Comparison of ENCODE assay signal across 1 cellular context in genomic region chr1:116373451-116374339, GRCh38.
TF ChIP-seq lines count a peak whose summit lies in the region.

No MANE protein-coding gene starts in this region.

TF ChIP-seq in K562, 482 proteins besides CTCF, POLR2A, EP300 and RAD21 (continued from another document and continues in another):
- no peak for TF ChIP-seq NCOR1 (IDR thresholded peaks at IDR 0.05)
- TF ChIP-seq SMARCE1 (IDR thresholded peaks at IDR 0.05): 0 out of 2 replicates have a peak, but pooled peaks have one; percentile 32
- no peak for TF ChIP-seq TRIM25 (IDR thresholded peaks at IDR 0.05; ENCODE audit: borderline replicate concordance)
- TF ChIP-seq, protein P1, sequence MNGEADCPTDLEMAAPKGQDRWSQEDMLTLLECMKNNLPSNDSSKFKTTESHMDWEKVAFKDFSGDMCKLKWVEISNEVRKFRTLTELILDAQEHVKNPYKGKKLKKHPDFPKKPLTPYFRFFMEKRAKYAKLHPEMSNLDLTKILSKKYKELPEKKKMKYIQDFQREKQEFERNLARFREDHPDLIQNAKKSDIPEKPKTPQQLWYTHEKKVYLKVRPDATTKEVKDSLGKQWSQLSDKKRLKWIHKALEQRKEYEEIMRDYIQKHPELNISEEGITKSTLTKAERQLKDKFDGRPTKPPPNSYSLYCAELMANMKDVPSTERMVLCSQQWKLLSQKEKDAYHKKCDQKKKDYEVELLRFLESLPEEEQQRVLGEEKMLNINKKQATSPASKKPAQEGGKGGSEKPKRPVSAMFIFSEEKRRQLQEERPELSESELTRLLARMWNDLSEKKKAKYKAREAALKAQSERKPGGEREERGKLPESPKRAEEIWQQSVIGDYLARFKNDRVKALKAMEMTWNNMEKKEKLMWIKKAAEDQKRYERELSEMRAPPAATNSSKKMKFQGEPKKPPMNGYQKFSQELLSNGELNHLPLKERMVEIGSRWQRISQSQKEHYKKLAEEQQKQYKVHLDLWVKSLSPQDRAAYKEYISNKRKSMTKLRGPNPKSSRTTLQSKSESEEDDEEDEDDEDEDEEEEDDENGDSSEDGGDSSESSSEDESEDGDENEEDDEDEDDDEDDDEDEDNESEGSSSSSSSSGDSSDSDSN (IDR thresholded peaks at IDR 0.05; ENCODE audit: borderline replicate concordance in 1 of 2, low read depth in 2 of 2, low read length in 2 of 2): peak; percentile 58 to 63; a peak in 2 of 4 replicates
- TF ChIP-seq SMAD4 (CRISPR knock-in tag; conservative IDR thresholded peaks at IDR 0.05): peak; percentile 57
- no peak for TF ChIP-seq EWSR1 (IDR thresholded peaks at IDR 0.05; ENCODE audit: borderline replicate concordance, low read depth, partially characterized antibody)
- no peak for TF ChIP-seq HEY1 (CRISPR knock-in tag; IDR thresholded peaks at IDR 0.05; ENCODE audit: borderline replicate concordance)
- no peak for TF ChIP-seq FOSL1 (tag; conservative IDR thresholded peaks at IDR 0.05)
- no peak for TF ChIP-seq POLR2B (IDR thresholded peaks at IDR 0.05; ENCODE audit: low read depth, partially characterized antibody)
- no peak for TF ChIP-seq NR2C1 (IDR thresholded peaks at IDR 0.05)
- TF ChIP-seq NR2C1 (tag; IDR thresholded peaks at IDR 0.05): no peak
- TF ChIP-seq ZBTB40 (IDR thresholded peaks at IDR 0.05): peak; percentile 66; the same call in 1 of the 2 replicates
- TF ChIP-seq ZBTB40 (CRISPR knock-in tag; IDR thresholded peaks at IDR 0.05): no peak
- no peak for TF ChIP-seq HNRNPL (IDR thresholded peaks at IDR 0.05; ENCODE audit: low read depth, low read length)
- TF ChIP-seq ZNF212 (CRISPR knock-in tag; IDR thresholded peaks at IDR 0.05): no peak
- peak; percentile 55; the same call in 1 of the 2 replicates for TF ChIP-seq GTF2E2 (tag; IDR thresholded peaks at IDR 0.05)
- TF ChIP-seq ARID3B (CRISPR knock-in tag; IDR thresholded peaks at IDR 0.05; ENCODE audit: borderline replicate concordance): no peak
- TF ChIP-seq BRD4 (IDR thresholded peaks at IDR 0.05): no peak
- TF ChIP-seq ZNF766 (CRISPR knock-in tag; conservative IDR thresholded peaks at IDR 0.05): 0 out of 2 replicates have a peak, but pooled peaks have one; percentile 14
- TF ChIP-seq CBX5 (IDR thresholded peaks at IDR 0.05; ENCODE audit: borderline replicate concordance, low read depth): no peak
- peak; percentile 41; the same call in 1 of the 2 replicates for TF ChIP-seq ZNF263 (CRISPR knock-in tag; IDR thresholded peaks at IDR 0.05; ENCODE audit: borderline replicate concordance)
- TF ChIP-seq TCF7 (IDR thresholded peaks at IDR 0.05; ENCODE audit: borderline replicate concordance): no peak
- TF ChIP-seq ILK (tag; IDR thresholded peaks at IDR 0.05; ENCODE audit: borderline replicate concordance, low read depth): no peak
- no peak for TF ChIP-seq BRF2 (IDR thresholded peaks at IDR 0.05; ENCODE audit: borderline replicate concordance, insufficient read depth, insufficient read length)
- TF ChIP-seq ZNF76 (CRISPR knock-in tag; IDR thresholded peaks at IDR 0.05; ENCODE audit: borderline replicate concordance): no peak
- TF ChIP-seq MCM2 (IDR thresholded peaks at IDR 0.05; ENCODE audit: low read depth): no peak
- no peak for TF ChIP-seq MEF2A (IDR thresholded peaks at IDR 0.05; ENCODE audit: control insufficient read depth, low read depth, low read length)
- TF ChIP-seq, protein P2, sequence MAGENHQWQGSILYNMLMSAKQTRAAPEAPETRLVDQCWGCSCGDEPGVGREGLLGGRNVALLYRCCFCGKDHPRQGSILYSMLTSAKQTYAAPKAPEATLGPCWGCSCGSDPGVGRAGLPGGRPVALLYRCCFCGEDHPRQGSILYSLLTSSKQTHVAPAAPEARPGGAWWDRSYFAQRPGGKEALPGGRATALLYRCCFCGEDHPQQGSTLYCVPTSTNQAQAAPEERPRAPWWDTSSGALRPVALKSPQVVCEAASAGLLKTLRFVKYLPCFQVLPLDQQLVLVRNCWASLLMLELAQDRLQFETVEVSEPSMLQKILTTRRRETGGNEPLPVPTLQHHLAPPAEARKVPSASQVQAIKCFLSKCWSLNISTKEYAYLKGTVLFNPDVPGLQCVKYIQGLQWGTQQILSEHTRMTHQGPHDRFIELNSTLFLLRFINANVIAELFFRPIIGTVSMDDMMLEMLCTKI (IDR thresholded peaks at IDR 0.05; ENCODE audit: partially characterized antibody): no peak
- TF ChIP-seq PPARD (CRISPR knock-in tag; IDR thresholded peaks at IDR 0.05): no peak
- no peak for TF ChIP-seq NR1H2 (CRISPR knock-in tag; IDR thresholded peaks at IDR 0.05)
- TF ChIP-seq ZNF445 (CRISPR knock-in tag; IDR thresholded peaks at IDR 0.05; ENCODE audit: low read depth): no peak
- TF ChIP-seq PCBP1 (IDR thresholded peaks at IDR 0.05; ENCODE audit: low read depth, low read length, poor library complexity, severe bottlenecking): peak; percentile 18
- TF ChIP-seq LARP7 (IDR thresholded peaks at IDR 0.05): no peak
- 0 out of 2 replicates have a peak, but pooled peaks have one; percentile 58 for TF ChIP-seq KDM2B (CRISPR knock-in tag; IDR thresholded peaks at IDR 0.05)
- peak; percentile 75 for TF ChIP-seq VEZF1 (CRISPR knock-in tag; IDR thresholded peaks at IDR 0.05)
- no peak for TF ChIP-seq HSF4 (CRISPR knock-in tag; IDR thresholded peaks at IDR 0.05; ENCODE audit: borderline replicate concordance)
- TF ChIP-seq ZNF695 (CRISPR knock-in tag; IDR thresholded peaks at IDR 0.05): no peak
- TF ChIP-seq HMGXB4 (CRISPR knock-in tag; IDR thresholded peaks at IDR 0.05): peak; percentile 56; the same call in 1 of the 2 replicates
- 0 out of 2 replicates have a peak, but pooled peaks have one; percentile 34 for TF ChIP-seq ZNF431 (CRISPR knock-in tag; IDR thresholded peaks at IDR 0.05)
- TF ChIP-seq HMGN3 (IDR thresholded peaks at IDR 0.05; ENCODE audit: borderline replicate concordance, extremely low read depth, insufficient read length, low read depth, low read length): peak; percentile 74
